In genomic region chr7:111852081-111852480, GRCh38 we compare ENCODE assay signal across 24 cellular contexts.
DNase-seq lines count a peak whose midpoint lies in the region; ATAC-seq, FAIRE-seq and TF ChIP-seq lines count a peak whose summit lies in the region.
"Had no signal": no experiment of that assay in that cellular context is flagged by ENCODE, and none has a peak within 500 bp of the region (broad histone marks: within the 10 kb centered on the region; RNA-seq: fewer than 3 reads in every experiment).

No MANE protein-coding gene starts in this region.

- H3K9me3 ChIP-seq in HUES48 (ENCODE audit: control insufficient read depth, insufficient read depth, low read length) (no peaks in the 10 kb centered on the region), endodermal cell (ENCODE audit: control insufficient read depth, low read length) (peaks cover 19% of the 10 kb centered on the region)
- H3K9me3 ChIP-seq: A549, BE2C, HAP-1 had no signal

- H3K9me2 ChIP-seq in GM23338 (ENCODE audit: insufficient read depth) = no peaks in the 10 kb centered on the region; the same call in 1 of the 2 replicates

- H3K27me3 Mint-ChIP-seq in GM23338 (ENCODE audit: insufficient read depth, low read depth, poor library complexity) (peaks cover 14% of the 10 kb centered on the region), endodermal cell (ENCODE audit: insufficient read depth) (no peaks in the 10 kb centered on the region)
- H3K27me3 Mint-ChIP-seq: CD4-positive, alpha-beta T cell had no signal

- 76 to 89% methylated on average over 7 of the region's 7 CpGs for WGBS in endodermal cell (ENCODE audit: insufficient coverage in 1 of 2, insufficient read length in 1 of 2), 2 experiments

- ATAC-seq in GM23338 (peak; percentile 39), GM21528 (IDR thresholded peaks at IDR 0.05; ENCODE audit: low FRiP score, unreplicated experiment) (no peak)
- ATAC-seq: A549 had no signal

- H3K36me3 Mint-ChIP-seq in GM23338 (ENCODE audit: low read depth) (peaks cover 28% of the 10 kb centered on the region), endodermal cell (ENCODE audit: low read depth) (peaks cover 33% of the 10 kb centered on the region)
- H3K36me3 Mint-ChIP-seq: CD14-positive monocyte had no signal

- peak overlapping the region; percentile 77 for H3K27ac Mint-ChIP-seq in GM23338
- H3K27ac Mint-ChIP-seq in endodermal cell = peak overlapping the region; percentile 79
- H3K27ac Mint-ChIP-seq: CD4-positive, alpha-beta T cell; CD8-positive, alpha-beta memory T cell; HFFc6 had no signal

- H4K20me1 ChIP-seq in GM23338 (replicated peaks; ENCODE audit: insufficient read depth) = no peaks in the 10 kb centered on the region

- DNase-seq in GM23338 (ENCODE audit: low spot score) (peak; percentile 41), endodermal cell (peak; percentile 51), HTR-8/SVneo (ENCODE audit: insufficient read length, low spot score) (no peak), activated T-cell treated with anti-CD3 and anti-CD28 coated beads for 4 hours (no peak)
- DNase-seq: 8988T; ACHN; AML-193; BE2C; CD4-positive, alpha-beta T cell; CD8-positive, alpha-beta memory T cell; DMS 273 treated with DMSO at 0.1 percent for 48 hours; DMS79; GF-D8; GM23248; HFFc6 had no signal

- 0 out of 2 replicates have a peak, but pooled peaks cover 3% of the 10 kb centered on the region for H3F3A ChIP-seq in GM23338 (replicated peaks; ENCODE audit: low read depth)

- peak overlapping the region; percentile 19 for H3K4me2 ChIP-seq in GM23338
- H3K4me2 ChIP-seq: A549; BLaER1 treated with 17β-estradiol and CSF1 and Interleukin-3, amounts not matched to agents 10 nM and 100 nM had no signal

- no peaks in the 10 kb centered on the region for H3K79me2 ChIP-seq in GM23338 (replicated peaks; ENCODE audit: insufficient read depth)

- no peaks in the 10 kb centered on the region; the same call in 2 of the 3 replicates for H3K9me3 Mint-ChIP-seq in GM23338
- peaks cover 31% of the 10 kb centered on the region for H3K9me3 Mint-ChIP-seq in endodermal cell
- H3K9me3 Mint-ChIP-seq: CD4-positive, alpha-beta T cell had no signal

- H2AFZ ChIP-seq in GM23338 = no peak overlapping the region
- H2AFZ ChIP-seq: GM23248 had no signal

- H3K4me3 Mint-ChIP-seq in GM23338 = no peak overlapping the region; the same call in 1 of the 3 replicates
- H3K4me3 Mint-ChIP-seq in endodermal cell = no peak overlapping the region
- H3K4me3 Mint-ChIP-seq: CD14-positive monocyte; CD4-positive, alpha-beta T cell; CD8-positive, alpha-beta memory T cell; HFFc6 had no signal

- H3K27me3 ChIP-seq in GM23338 (ENCODE audit: insufficient read depth) (no peaks in the 10 kb centered on the region), HUES48 (ENCODE audit: control insufficient read depth, insufficient read depth, low read length) (no peaks in the 10 kb centered on the region), endodermal cell (ENCODE audit: control insufficient read depth, insufficient read depth, low read length, poor library complexity, severe bottlenecking) (no peaks in the 10 kb centered on the region)
- H3K27me3 ChIP-seq: BE2C; BLaER1 treated with 17β-estradiol and CSF1 and Interleukin-3, amounts not matched to agents 10 nM and 100 nM had no signal

- H3K27ac ChIP-seq in GM23338 (ENCODE audit: low read depth) = peak overlapping the region; percentile 27; the same call in 1 of the 2 replicates
- peak overlapping the region; percentile 32 for H3K27ac ChIP-seq in HUES48 (ENCODE audit: low read depth, low read length)
- no peak overlapping the region for H3K27ac ChIP-seq in endodermal cell (ENCODE audit: low read depth, low read length)
- H3K27ac ChIP-seq: A549; BLaER1 treated with 17β-estradiol and CSF1 and Interleukin-3, amounts not matched to agents 10 nM and 100 nM; GM23248 had no signal

- H3K36me3 ChIP-seq in GM23338 (ENCODE audit: insufficient read depth) = peaks cover 12% of the 10 kb centered on the region; the same call in 1 of the 2 replicates
- H3K36me3 ChIP-seq in HUES48 (ENCODE audit: control insufficient read depth, insufficient read depth, low read length) = no peaks in the 10 kb centered on the region
- no peaks in the 10 kb centered on the region for H3K36me3 ChIP-seq in endodermal cell (ENCODE audit: control insufficient read depth, insufficient read depth, low read length)
- H3K36me3 ChIP-seq: BE2C, HAP-1 had no signal

- H3K4me3 ChIP-seq in GM23338 (no peak overlapping the region; the same call in 1 of the 2 replicates), HUES48 (ENCODE audit: low read depth, low read length) (no peak overlapping the region), endodermal cell (ENCODE audit: low read length) (no peak overlapping the region)
- H3K4me3 ChIP-seq: A549; BLaER1 treated with 17β-estradiol and CSF1 and Interleukin-3, amounts not matched to agents 10 nM and 100 nM; GM23248; HAP-1 had no signal

- H3K9ac ChIP-seq in HUES48 (ENCODE audit: low read depth, low read length) (no peak overlapping the region), endodermal cell (ENCODE audit: extremely low read depth, low read length, poor library complexity, severe bottlenecking) (no peak overlapping the region)
- H3K9ac ChIP-seq: BLaER1 treated with 17β-estradiol and CSF1 and Interleukin-3, amounts not matched to agents 10 nM and 100 nM; GM23248 had no signal

- TF ChIP-seq CTCF in GM23338 (conservative IDR thresholded peaks at IDR 0.05; ENCODE audit: low read depth in 2 of 2) = no peak
- no peak for TF ChIP-seq CTCF in endodermal cell (conservative IDR thresholded peaks at IDR 0.05)

- H3K4me1 ChIP-seq in GM23338 (ENCODE audit: insufficient read depth) (peaks cover 43% of the 10 kb centered on the region), HUES48 (ENCODE audit: control insufficient read depth, insufficient read depth, low read length) (peaks cover 47% of the 10 kb centered on the region), endodermal cell (ENCODE audit: control insufficient read depth, insufficient read depth, low read length) (peaks cover 6% of the 10 kb centered on the region)
- H3K4me1 ChIP-seq: BLaER1 treated with 17β-estradiol and CSF1 and Interleukin-3, amounts not matched to agents 10 nM and 100 nM; HAP-1 had no signal

- no peak for FAIRE-seq in HTR-8/SVneo (lab: Jason Lieb, UNC)
- FAIRE-seq: A549, D721Med, GM12891, GM18507 had no signal

- H3K4me1 Mint-ChIP-seq in GM23338 (peaks cover 59% of the 10 kb centered on the region), endodermal cell (peaks cover 38% of the 10 kb centered on the region)
- H3K4me1 Mint-ChIP-seq: CD14-positive monocyte; CD8-positive, alpha-beta memory T cell had no signal

TF ChIP-seq in GM23338, 12 proteins besides CTCF, POLR2A, EP300 and RAD21:
- TF ChIP-seq ZNF114 (CRISPR knock-in tag; IDR thresholded peaks at IDR 0.05) (no peak), ZNF331 (CRISPR knock-in tag; IDR thresholded peaks at IDR 0.05; ENCODE audit: low read depth) (no peak)

Comparison
In these comparisons a context has a peak if more than half of its experiments do, and no peak if none do; other contexts are left out.
1. DNase-seq: peak in GM23338 (single experiment) and endodermal cell (single experiment); none in HTR-8/SVneo (single experiment) and activated T-cell treated with anti-CD3 and anti-CD28 coated beads for 4 hours (single experiment).